ENCODE assay signal across 7 cellular contexts in the genomic region with DNA sequence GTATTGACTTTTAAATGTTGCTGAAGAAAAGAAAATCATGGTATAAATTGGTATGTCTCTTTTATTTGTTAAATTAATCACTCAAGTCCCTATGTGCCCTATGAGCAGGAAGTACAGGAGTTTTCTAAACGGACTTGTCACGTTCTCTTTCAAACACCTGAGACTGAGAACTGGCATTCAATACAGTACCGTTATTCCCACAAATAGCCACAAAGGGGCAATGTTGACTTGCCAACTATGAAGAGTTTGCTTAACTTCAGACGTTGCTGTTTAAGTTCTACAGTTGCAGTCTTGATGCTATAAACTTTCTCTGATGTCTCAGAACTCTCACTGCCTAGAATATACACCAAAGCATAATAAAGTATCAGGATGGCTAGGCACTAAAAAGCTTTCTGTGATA. TPM values are rescaled to one million over a fixed set of nuclear protein-coding genes. Genes with fewer than 3 reads are reported as not detected.
A peak's percentile ranks its signal among the peaks of the same experiment; 100 is the strongest.
DNase-seq lines count a peak whose midpoint lies in the region; ATAC-seq lines count a peak whose summit lies in the region.

No MANE protein-coding gene starts in this region.

- no peak overlapping the region for H3K4me3 ChIP-seq in NT2/D1 (ENCODE audit: insufficient read length, low read depth)

- DNase-seq in GDM1 (lab: John Stamatoyannopoulos, UW) (peak; percentile 0), NT2/D1 (ENCODE audit: low read depth, low spot score) (peak; percentile 66), lung microvascular endothelial cell (ENCODE audit: low read depth in 2 of 2) (peak; percentile 56 to 66), NCI-H2029 treated with DMSO at 0.1 percent for 48 hours (lab: John Stamatoyannopoulos, UW) (no peak)
- DNase-seq in effector memory CD8-positive, alpha-beta T cell, result peak; percentile 37 to 41 (median 40)
- DNase-seq in activated CD4-positive, CD25-positive, alpha-beta regulatory T cell (lab: John Stamatoyannopoulos, UW), result no peak

- H3K4me1 ChIP-seq in NT2/D1 (ENCODE audit: insufficient read depth, insufficient read length), result no peaks in the 10 kb centered on the region

- H3K36me3 ChIP-seq in NT2/D1 (ENCODE audit: insufficient read depth, insufficient read length, low read length), result no peaks in the 10 kb centered on the region

- no peak overlapping the region for H3K9ac ChIP-seq in NT2/D1 (ENCODE audit: insufficient read length, low read depth)

- no peaks in the 10 kb centered on the region for H3K4me1 Mint-ChIP-seq in effector memory CD8-positive, alpha-beta T cell (ENCODE audit: low read depth in 2 of 2)

- no peak overlapping the region for H3K4me3 Mint-ChIP-seq in effector memory CD8-positive, alpha-beta T cell

- peaks cover 25 to 43% of the 10 kb centered on the region in 2 donors for H3K27me3 Mint-ChIP-seq in effector memory CD8-positive, alpha-beta T cell

- H3K36me3 Mint-ChIP-seq in effector memory CD8-positive, alpha-beta T cell (ENCODE audit: insufficient read depth), result no peaks in the 10 kb centered on the region

- H3K9me3 Mint-ChIP-seq in effector memory CD8-positive, alpha-beta T cell, result no peaks in the 10 kb centered on the region

- no peaks in the 10 kb centered on the region for H3K27me3 ChIP-seq in NT2/D1 (ENCODE audit: insufficient read depth, insufficient read length)

- H3K9me3 ChIP-seq in NT2/D1 (ENCODE audit: insufficient read depth, low read length), result no peaks in the 10 kb centered on the region

- no peak overlapping the region for H3K27ac Mint-ChIP-seq in effector memory CD8-positive, alpha-beta T cell

- ATAC-seq in HG02885 (IDR thresholded peaks at IDR 0.05; ENCODE audit: poor library complexity, unreplicated experiment), result peak; percentile 60
- ATAC-seq in effector memory CD8-positive, alpha-beta T cell (replicated peaks), result peak; percentile 72

RNA-seq across cellular contexts. Expression of a gene that starts 7.6 kb away (rescaled TPM):
- not detected in 2 replicates for total RNA-seq in lung microvascular endothelial cell

RNA-seq across cellular contexts. Expression of a gene that starts 16.2 kb away (rescaled TPM):
- not detected in 2 replicates for total RNA-seq in lung microvascular endothelial cell

RNA-seq across cellular contexts. Expression of a gene that starts 36.2 kb away (rescaled TPM):
- total RNA-seq in lung microvascular endothelial cell, result not detected in 2 replicates

RNA-seq across cellular contexts. Expression of a gene that starts 54.7 kb away (rescaled TPM):
- not detected in 2 replicates for total RNA-seq in lung microvascular endothelial cell

Comparison
In these comparisons a context has a peak if more than half of its experiments do, and no peak if none do; other contexts are left out.
1. DNase-seq: peak in GDM1 (single experiment), NT2/D1 (single experiment), effector memory CD8-positive, alpha-beta T cell (3 of 3) and lung microvascular endothelial cell (2 of 2); none in activated CD4-positive, CD25-positive, alpha-beta regulatory T cell (0 of 4) and NCI-H2029 treated with DMSO at 0.1 percent for 48 hours (single experiment).